Comparison of ENCODE assay signal across 2 cellular contexts in genomic region chr10:33099748-33100147, GRCh38.
TF ChIP-seq lines count a peak whose summit lies in the region.

No MANE protein-coding gene starts in this region.

TF ChIP-seq in H1, 55 proteins besides CTCF, POLR2A, EP300 and RAD21:
- TF ChIP-seq GTF2F1 (IDR thresholded peaks at IDR 0.05; ENCODE audit: borderline replicate concordance, low read depth, low read length) (no peak), HDAC6 (IDR thresholded peaks at IDR 0.05; ENCODE audit: low read depth, low read length) (no peak), KDM4A (IDR thresholded peaks at IDR 0.05; ENCODE audit: low read depth, low read length, severe bottlenecking) (no peak), POU5F1 (IDR thresholded peaks at IDR 0.05; ENCODE audit: low read depth, low read length) (no peak), CREB1 (IDR thresholded peaks at IDR 0.05) (no peak), RFX5 (IDR thresholded peaks at IDR 0.05; ENCODE audit: borderline replicate concordance, low read depth, low read length) (no peak), SAP30 (IDR thresholded peaks at IDR 0.05; ENCODE audit: insufficient read depth, insufficient replicate concordance, low read length) (no peak), ZNF274 (IDR thresholded peaks at IDR 0.05; ENCODE audit: borderline replicate concordance, extremely low read depth, low read length) (no peak), RXRA (IDR thresholded peaks at IDR 0.05; ENCODE audit: insufficient read depth, low read depth, low read length) (no peak), JUN (IDR thresholded peaks at IDR 0.05; ENCODE audit: low read depth, low read length) (no peak), POLR2AphosphoS5 (IDR thresholded peaks at IDR 0.05; ENCODE audit: low read depth, low read length) (no peak), EGR1 (IDR thresholded peaks at IDR 0.05; ENCODE audit: borderline replicate concordance, low read depth, low read length) (no peak), NANOG (IDR thresholded peaks at IDR 0.05; ENCODE audit: insufficient read depth, low read depth, low read length, poor library complexity, severe bottlenecking) (no peak), BACH1 (IDR thresholded peaks at IDR 0.05; ENCODE audit: low read length) (no peak), SIX5 (IDR thresholded peaks at IDR 0.05; ENCODE audit: low read depth, low read length) (no peak), TEAD4 (IDR thresholded peaks at IDR 0.05; ENCODE audit: low read depth, low read length) (no peak), CHD7 (IDR thresholded peaks at IDR 0.05; ENCODE audit: insufficient replicate concordance, low read length) (no peak), SRF (IDR thresholded peaks at IDR 0.05; ENCODE audit: low read depth, low read length) (no peak)
TF ChIP-seq in H1: peak in this region for 0.

TF ChIP-seq in HepG2, 621 proteins besides CTCF, POLR2A, EP300 and RAD21:
- TF ChIP-seq PRMT3 (CRISPR knock-in tag; IDR thresholded peaks at IDR 0.05; ENCODE audit: borderline replicate concordance, low read depth) (no peak), MIER3 (CRISPR knock-in tag; IDR thresholded peaks at IDR 0.05; ENCODE audit: borderline replicate concordance) (no peak), ZNF691 (CRISPR knock-in tag; IDR thresholded peaks at IDR 0.05; ENCODE audit: borderline replicate concordance, low read depth) (no peak), GMEB1 (CRISPR knock-in tag; IDR thresholded peaks at IDR 0.05; ENCODE audit: borderline replicate concordance) (no peak), GABPB1 (CRISPR knock-in tag; IDR thresholded peaks at IDR 0.05) (no peak), ZBTB8A (CRISPR knock-in tag; IDR thresholded peaks at IDR 0.05; ENCODE audit: borderline replicate concordance, low read depth) (no peak), KLF6 (CRISPR knock-in tag; IDR thresholded peaks at IDR 0.05) (no peak), AHR (CRISPR knock-in tag; IDR thresholded peaks at IDR 0.05) (no peak), SRSF4 (IDR thresholded peaks at IDR 0.05; ENCODE audit: low read depth, low read length, poor library complexity, severe bottlenecking) (no peak), ZNF639 (CRISPR knock-in tag; conservative IDR thresholded peaks at IDR 0.05) (no peak), MEIS1 (CRISPR knock-in tag; IDR thresholded peaks at IDR 0.05; ENCODE audit: borderline replicate concordance) (no peak), ZNF30 (CRISPR knock-in tag; IDR thresholded peaks at IDR 0.05) (no peak), CBX5 (CRISPR knock-in tag; IDR thresholded peaks at IDR 0.05; ENCODE audit: borderline replicate concordance) (no peak), REPIN1 (CRISPR knock-in tag; IDR thresholded peaks at IDR 0.05; ENCODE audit: borderline replicate concordance, low read depth) (no peak), ZC3H13 (CRISPR knock-in tag; IDR thresholded peaks at IDR 0.05) (no peak)
